Comparison of ENCODE assay signal across 20 cellular contexts in genomic region chr12:68911197-68911718, GRCh38. TPM values are rescaled to one million over a fixed set of nuclear protein-coding genes. Genes with fewer than 3 reads are reported as not detected.
DNase-seq lines count a peak whose midpoint lies in the region; ATAC-seq, FAIRE-seq and TF ChIP-seq lines count a peak whose summit lies in the region.
"Had no signal": no experiment of that assay in that cellular context is flagged by ENCODE, and none has a peak within 500 bp of the region (broad histone marks: within the 10 kb centered on the region; RNA-seq: fewer than 3 reads in every experiment).

No MANE protein-coding gene starts in this region.

- FAIRE-seq in HTR-8/SVneo (lab: Jason Lieb, UNC) (peak; percentile 57), keratinocyte (lab: Jason Lieb, UNC) (peak; percentile 60)
- FAIRE-seq: A204.1, D721Med, G401.6, GM12891, GM18507, H54 had no signal

- no peak overlapping the region for H3K9ac ChIP-seq in keratinocyte (ENCODE audit: control insufficient read depth, extremely low read depth, insufficient read depth, low read length)
- no peak overlapping the region for H3K9ac ChIP-seq in mucosa of rectum (ENCODE audit: low read depth in 1 of 2, low read length in 2 of 2)
- H3K9ac ChIP-seq: GM23248 had no signal

- H3K4me1 ChIP-seq in keratinocyte (ENCODE audit: control insufficient read depth, extremely low read depth, insufficient read depth, low read length) (peaks cover 15% of the 10 kb centered on the region), mucosa of rectum (ENCODE audit: control insufficient read depth in 2 of 2, insufficient read depth in 2 of 2, low read length in 2 of 2) (peaks cover 0 to 4% of the 10 kb centered on the region in 2 donors), foreskin keratinocyte (peaks cover 13% of the 10 kb centered on the region)
- H3K4me1 ChIP-seq: Caco-2 had no signal

- no peak overlapping the region for H2AFZ ChIP-seq in keratinocyte (ENCODE audit: control insufficient read depth, low read length)
- H2AFZ ChIP-seq: GM23248 had no signal

- H3K4me2 ChIP-seq in keratinocyte (ENCODE audit: control insufficient read depth, extremely low read depth, insufficient read depth, low read depth, low read length) = no peak overlapping the region

- H3K27me3 ChIP-seq in keratinocyte (ENCODE audit: control insufficient read depth, extremely low read depth, insufficient read depth, low read length) (no peaks in the 10 kb centered on the region), mucosa of rectum (ENCODE audit: control insufficient read depth in 2 of 2, insufficient read depth in 2 of 2, low read length in 2 of 2) (no peaks in the 10 kb centered on the region), foreskin keratinocyte (no peaks in the 10 kb centered on the region)

- H3K27ac ChIP-seq in keratinocyte (ENCODE audit: control insufficient read depth, insufficient read depth, low read length) (no peak overlapping the region), mucosa of rectum (ENCODE audit: low read depth in 2 of 2, low read length in 2 of 2) (peak overlapping the region; percentile 17 to 25), foreskin keratinocyte (no peak overlapping the region)
- H3K27ac ChIP-seq: C4-2B, GM23248, HL-60 had no signal

- no peak for ATAC-seq in foreskin keratinocyte

- TF ChIP-seq CTCF in keratinocyte (optimal IDR thresholded peaks at IDR 0.05 in 1 of 3, IDR thresholded peaks at IDR 0.05 in 1 of 3, conservative IDR thresholded peaks at IDR 0.05 in 1 of 3; ENCODE audit: extremely low read depth in 1 of 3, insufficient read depth in 2 of 3, low read length in 3 of 3) (no peak), foreskin keratinocyte (conservative IDR thresholded peaks at IDR 0.05) (no peak)

- dilution Hi-C loops in keratinocyte (cut with MboI; ENCODE audit: extremely low pct_ligation_motif_present, low sequenced_read_pairs) = no loop called here

- no peaks in the 10 kb centered on the region for H3K79me2 ChIP-seq in keratinocyte (ENCODE audit: control insufficient read depth, insufficient read depth, low read length)

- H3K36me3 ChIP-seq in keratinocyte (ENCODE audit: control insufficient read depth in 2 of 2, extremely low read depth in 1 of 2, insufficient read depth in 2 of 2, low read length in 2 of 2) = no peaks in the 10 kb centered on the region
- H3K36me3 ChIP-seq in mucosa of rectum (ENCODE audit: control insufficient read depth in 2 of 2, insufficient read depth in 2 of 2, low read length in 2 of 2) = peaks cover 2 to 3% of the 10 kb centered on the region in 2 donors

- H3K9me1 ChIP-seq in keratinocyte (ENCODE audit: control insufficient read depth, extremely low read depth, insufficient read depth, low read length) = no peaks in the 10 kb centered on the region

- no peaks in the 10 kb centered on the region for H4K20me1 ChIP-seq in keratinocyte (ENCODE audit: control insufficient read depth, extremely low read depth, insufficient read depth, low read length)

- DNase-seq in HTR-8/SVneo (ENCODE audit: insufficient read length, low spot score) (no peak), keratinocyte (ENCODE audit: low read depth, low spot score) (no peak), foreskin keratinocyte (no peak), NOMO-1 treated with dmso at 0.1 percent for 144 hours (lab: John Stamatoyannopoulos, UW; ENCODE audit: unreplicated experiment) (no peak), NCI-H510A treated with DMSO at 0.1 percent for 48 hours (lab: John Stamatoyannopoulos, UW) (no peak)
- DNase-seq: AML-193; Caco-2; CD4-positive, alpha-beta T cell; GM23248; HCEC 1CT had no signal

- H3K4me3 ChIP-seq in keratinocyte (ENCODE audit: control insufficient read depth in 2 of 3, extremely low read depth in 1 of 3, insufficient read depth in 2 of 3, low read depth in 1 of 3, low read length in 3 of 3) = no peak overlapping the region
- H3K4me3 ChIP-seq in mucosa of rectum (ENCODE audit: low read length in 2 of 2) = no peak overlapping the region
- H3K4me3 ChIP-seq: GM23248 had no signal

- no peaks in the 10 kb centered on the region for H3K9me3 ChIP-seq in keratinocyte (ENCODE audit: control insufficient read depth, low read depth, low read length)
- no peaks in the 10 kb centered on the region for H3K9me3 ChIP-seq in mucosa of rectum (ENCODE audit: control insufficient read depth in 2 of 2, low read length in 2 of 2)
- H3K9me3 ChIP-seq: Caco-2 had no signal

RNA-seq across cellular contexts. Expression of gene CPM, which starts 21.7 kb away (rescaled TPM):
- polyA plus RNA-seq in keratinocyte = 1.3 to 2.7 TPM (median 2.5 TPM) in 3 replicates
- 8.7 TPM for polyA plus RNA-seq in keratinocyte (2011; ENCODE audit: low read depth)
- 2.0 and 2.5 TPM in 2 replicates for polyA plus RNA-seq in keratinocyte (2011; cell fraction: cytosol; rRNA removed)
- polyA plus RNA-seq in keratinocyte (2011; cell fraction: nucleus; rRNA removed) = 1.9 and 2.1 TPM in 2 replicates
- 1.6 and 6.1 TPM in 2 replicates for polyA plus RNA-seq in keratinocyte (2012; ENCODE audit: low replicate concordance)
- polyA minus RNA-seq in keratinocyte = 1.5 to 3.6 TPM (median 2.1 TPM) in 3 replicates
- 3.3 TPM for polyA minus RNA-seq in keratinocyte (2011; cell fraction: cytosol; rRNA and poly(A)+ RNA removed)
- 1.5 and 1.6 TPM in 2 replicates for polyA minus RNA-seq in keratinocyte (2011; cell fraction: nucleus; rRNA and poly(A)+ RNA removed)
- 2.4 and 2.8 TPM in 2 replicates for total RNA-seq in foreskin keratinocyte
- polyA plus RNA-seq in foreskin keratinocyte = 0.73 and 0.86 TPM in 2 replicates
- total RNA-seq: HT1080 had no signal

Comparison
In these comparisons a context has a peak if more than half of its experiments do, and no peak if none do; other contexts are left out.
1. H3K27ac ChIP-seq: peak in mucosa of rectum (2 of 2); none in keratinocyte (single experiment) and foreskin keratinocyte (single experiment).